ENCODE assay signal across 8 cellular contexts in genomic region chr15:75201609-75202250, GRCh38. TPM values are rescaled to one million over a fixed set of nuclear protein-coding genes. Genes with fewer than 3 reads are reported as not detected.
DNase-seq lines count a peak whose midpoint lies in the region; ATAC-seq and TF ChIP-seq lines count a peak whose summit lies in the region.

Gene C15orf39 (plus strand): TSS chr15:75201882. CDS start chr15:75206049, 4,167 bp downstream.

- H3K9ac ChIP-seq in mucosa of stomach (ENCODE audit: low read length): peak within 1 kb of the TSS; percentile 98

- peak; percentile 87 for DNase-seq in OCI-LY7 (ENCODE audit: low spot score)
- DNase-seq in activated T-cell treated with anti-CD3 and anti-CD28 coated beads for 48 hours (ENCODE audit: low read depth): peak; percentile 74
- no peak for DNase-seq in epithelial cell of proximal tubule (ENCODE audit: low read depth)
- DNase-seq in stimulated activated CD8-positive, alpha-beta memory T cell treated with anti-CD3 and anti-CD28 coated beads, Interleukin-7, amount 100 ng/mL, for 24 hours (ENCODE audit: low read depth): peak; percentile 45

- TF ChIP-seq POLR2A in GM19099 (IDR thresholded peaks at IDR 0.05; ENCODE audit: extremely low read depth, insufficient read length, low read depth): peak; percentile 97

- intact Hi-C loops in OCI-LY7 (cut with micrococcal nuclease; ENCODE audit: unreplicated experiment): loop anchor here (1.0 to 5.0 kb wide), 4 partner anchors 158 to 419 kb away; partner anchors contain the start of genes CSK, RPP25 and SIN3A

- peaks cover 29% of the 10 kb centered on the region for H4K20me1 ChIP-seq in OCI-LY7 (ENCODE audit: insufficient read depth, low read length)

- H3K27ac ChIP-seq in C4-2B (peak within 1 kb of the TSS; percentile 98), OCI-LY7 (ENCODE audit: low read depth, low read length, poor library complexity, severe bottlenecking) (peak within 1 kb of the TSS; percentile 76)

- H3K4me1 ChIP-seq in OCI-LY7 (ENCODE audit: insufficient read depth, low read length, poor library complexity, severe bottlenecking) (peaks cover 56% of the 10 kb centered on the region), mucosa of stomach (ENCODE audit: control insufficient read depth, insufficient read depth, low read length) (peaks cover 69% of the 10 kb centered on the region)

- POLR2A ChIA-PET in OCI-LY7 (lab: Charles Lee): interaction anchor here (1.0 to 2.7 kb wide), 3 partner anchors 15 to 159 kb away, joined by 5 to 20 read pairs (median 7); no protein-coding TSS in a partner anchor

- TF ChIP-seq CTCF in C4-2B (conservative IDR thresholded peaks at IDR 0.05): peak; percentile 99
- peak; percentile 87 for TF ChIP-seq CTCF in OCI-LY7 (conservative IDR thresholded peaks at IDR 0.05; ENCODE audit: low read length)
- TF ChIP-seq CTCF in epithelial cell of proximal tubule (conservative IDR thresholded peaks at IDR 0.05; ENCODE audit: low read depth, low read length): peak; percentile 56

- H3K9me3 ChIP-seq in OCI-LY7 (ENCODE audit: low read length) (no peaks in the 10 kb centered on the region), mucosa of stomach (ENCODE audit: control insufficient read depth, low read length) (no peaks in the 10 kb centered on the region)

- peak; percentile 57 for ATAC-seq in HG03432 (IDR thresholded peaks at IDR 0.05; ENCODE audit: unreplicated experiment)

- peaks cover 54% of the 10 kb centered on the region for H3K79me2 ChIP-seq in OCI-LY7 (ENCODE audit: insufficient read depth, low read depth, low read length)

- H3K9me2 ChIP-seq in OCI-LY7 (ENCODE audit: insufficient read depth, low read length): no peaks in the 10 kb centered on the region

- H3K36me3 ChIP-seq in OCI-LY7 (ENCODE audit: insufficient read depth, low read length): peaks cover 31% of the 10 kb centered on the region
- H3K36me3 ChIP-seq in mucosa of stomach (ENCODE audit: control insufficient read depth, insufficient read depth, low read length): no peaks in the 10 kb centered on the region

- CTCF ChIA-PET in OCI-LY7 (lab: Charles Lee; ENCODE audit: unreplicated experiment): interaction anchor here (0.9 to 1.7 kb wide), 3 partner anchors 94 to 190 kb away, joined by 3 to 11 read pairs (median 7); no protein-coding TSS in a partner anchor

- H3K27me3 ChIP-seq in mucosa of stomach (ENCODE audit: control insufficient read depth, insufficient read depth, low read length): no peaks in the 10 kb centered on the region

- peak within 1 kb of the TSS; percentile 97 for H3K4me2 ChIP-seq in OCI-LY7 (ENCODE audit: low read length)

- H3K4me3 ChIP-seq in OCI-LY7 (ENCODE audit: low read depth, low read length, poor library complexity, severe bottlenecking) (peak within 1 kb of the TSS; percentile 88), epithelial cell of proximal tubule (ENCODE audit: low read depth, low read length) (peak within 1 kb of the TSS; percentile 94), mucosa of stomach (ENCODE audit: low read length) (peak within 1 kb of the TSS; percentile 91)

- no TSS peak for BruUV-seq in OCI-LY7 (replicated peaks; lab: Mats Ljungman, UMichigan)

- peak within 1 kb of the TSS; percentile 48; the same call in 1 of the 2 replicates for H2AFZ ChIP-seq in OCI-LY7 (ENCODE audit: low read length)

RNA-seq across cellular contexts. Expression of gene C15orf39, which starts in this region (rescaled TPM):
- total RNA-seq in OCI-LY7 (2014; rRNA removed; shearing (Covaris generic)): 19.7 and 26.5 TPM in 2 replicates
- 39.6 and 50.2 TPM in 2 replicates for total RNA-seq in OCI-LY7 (2022)
- 9.6 and 13.7 TPM in 2 replicates for total RNA-seq in epithelial cell of proximal tubule
